ENCODE assay signal across 9 cellular contexts in the genomic region with DNA sequence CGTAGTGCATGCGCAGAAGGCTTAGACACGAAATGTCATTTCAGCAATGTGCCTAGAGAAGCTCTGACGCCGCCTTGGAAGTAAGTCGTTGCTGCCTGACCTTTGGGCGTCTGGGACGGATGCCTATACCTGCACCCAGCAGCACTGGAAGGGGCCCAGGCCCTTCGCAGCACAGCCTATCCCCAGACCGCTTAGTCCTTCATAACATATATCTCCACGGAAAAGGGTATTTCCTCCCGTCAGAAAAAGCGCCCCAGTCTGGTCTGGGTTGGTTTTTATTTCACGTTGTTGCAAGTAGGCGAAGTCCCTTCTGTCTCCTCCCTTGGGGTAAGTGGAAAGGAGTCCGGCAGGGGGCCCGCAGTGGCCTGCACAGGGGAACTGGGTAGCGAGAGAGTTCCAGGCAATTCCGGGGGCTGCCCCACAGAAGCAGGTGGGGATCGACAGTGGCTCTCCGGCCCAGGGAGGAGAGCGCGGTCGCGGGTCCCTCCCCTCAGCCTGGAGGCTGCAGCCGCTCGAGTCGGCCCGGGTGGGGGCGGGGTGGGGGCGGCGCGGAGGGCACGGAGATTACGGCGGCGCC.
DNase-seq lines count a peak whose midpoint lies in the region; ATAC-seq lines count a peak whose summit lies in the region.
"Had no signal": no experiment of that assay in that cellular context is flagged by ENCODE, and none has a peak within 500 bp of the region (broad histone marks: within the 10 kb centered on the region; RNA-seq: fewer than 3 reads in every experiment).

No MANE protein-coding gene starts in this region.

- peak overlapping the region; percentile 84 for H3K4me3 ChIP-seq in adipocyte (ENCODE audit: low read length)

- DNase-seq in HuH-7 (ENCODE audit: low spot score): peak; percentile 82
- peak; percentile 64 for DNase-seq in adipocyte (ENCODE audit: low read depth)
- DNase-seq in islet precursor cell: peak; percentile 79
- DNase-seq in substantia nigra (lab: John Stamatoyannopoulos, UW): peak in 14 of 49 donors; percentile 14 to 64 (median 30)
- no peak for DNase-seq in DMS79 treated with DMSO at 0.1 percent for 48 hours (lab: John Stamatoyannopoulos, UW)
- no peak for DNase-seq in MV-4-11 (lab: John Stamatoyannopoulos, UW)
- DNase-seq: small intestine had no signal

- ATAC-seq in HG02798 (IDR thresholded peaks at IDR 0.05; ENCODE audit: poor library complexity, unreplicated experiment) (no peak), HG02610 (IDR thresholded peaks at IDR 0.05; ENCODE audit: unreplicated experiment) (no peak)

- H3K27ac ChIP-seq in substantia nigra (ENCODE audit: low read depth, low read length, poor library complexity, severe bottlenecking): peak overlapping the region; percentile 60

- H3K36me3 ChIP-seq in adipocyte (ENCODE audit: control insufficient read depth, insufficient read depth, low read length, severe bottlenecking): no peaks in the 10 kb centered on the region

- peaks cover 35% of the 10 kb centered on the region for H3K4me1 ChIP-seq in adipocyte (ENCODE audit: control insufficient read depth, insufficient read depth, low read length)

- no peak overlapping the region for H3K9ac ChIP-seq in adipocyte (ENCODE audit: low read length)

- H3K27me3 ChIP-seq in adipocyte (replicated peaks; ENCODE audit: control insufficient read depth, insufficient read depth, low read length): peaks cover 52% of the 10 kb centered on the region

- peaks cover 4% of the 10 kb centered on the region for H3K9me3 ChIP-seq in adipocyte (ENCODE audit: control insufficient read depth, low read length)

Comparison
In these comparisons a context has a peak if more than half of its experiments do, and no peak if none do; other contexts are left out.
1. DNase-seq: peak in HuH-7 (single experiment), adipocyte (single experiment) and islet precursor cell (single experiment); none in DMS79 treated with DMSO at 0.1 percent for 48 hours (single experiment) and MV-4-11 (single experiment).